Comparison of ENCODE assay signal across 27 cellular contexts in the genomic region with DNA sequence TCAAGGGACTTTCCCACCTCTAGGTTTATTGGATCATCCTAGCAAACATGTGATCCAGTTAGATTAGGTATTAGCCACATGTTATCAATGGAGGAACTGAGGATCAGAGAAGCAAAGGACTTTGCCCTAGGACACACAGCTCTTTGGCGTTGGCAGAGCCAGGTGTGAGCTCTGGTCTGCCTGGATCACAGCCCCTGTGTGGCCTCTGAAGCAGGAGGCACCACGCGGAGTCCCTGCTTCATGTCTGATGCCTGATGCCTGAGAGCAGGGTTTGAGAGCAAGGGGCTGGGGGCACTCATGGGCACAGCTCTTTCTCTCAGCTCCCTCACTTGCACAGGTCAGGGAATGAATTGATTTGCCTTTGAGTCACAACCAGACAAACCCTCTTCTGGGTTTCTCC.
"Had no signal": no experiment of that assay in that cellular context is flagged by ENCODE, and none has a peak within 500 bp of the region (broad histone marks: within the 10 kb centered on the region; RNA-seq: fewer than 3 reads in every experiment).

No MANE protein-coding gene starts in this region.

- H3K4me1 Mint-ChIP-seq: stimulated activated memory B cell treated with anti-CD40 and anti-IgM and Interleukin-4, amounts not matched to agents 10 μg/mL and 1 μg/mL and 100 μg/mL, for 72 hours had no signal

- H3K4me3 Mint-ChIP-seq: mesothelial cell of epicardium; naive B cell; stimulated activated memory B cell treated with anti-CD40 and anti-IgM and Interleukin-4, amounts not matched to agents 10 μg/mL and 1 μg/mL and 100 μg/mL, for 72 hours had no signal

- H3K4me2 ChIP-seq: smooth muscle cell had no signal

- H3K27ac ChIP-seq: left ventricle myocardium inferior, pancreas, prostate gland, sigmoid colon, stomach, testis, thyroid gland, transverse colon, uterus had no signal

- H3K9me3 ChIP-seq: left ventricle myocardium inferior, pancreas, prostate gland, sigmoid colon, stomach, testis, thyroid gland, transverse colon, uterus had no signal

- H3K27me3 ChIP-seq: pancreas, sigmoid colon, testis, thyroid gland, transverse colon, uterus had no signal

- DNase-seq: hippocampal formation; kidney glomerular epithelial cell; left ventricle myocardium inferior; mesendoderm; naive B cell; natural killer cell; pancreas; posterior cingulate gyrus; retina; right cardiac atrium; sigmoid colon; stimulated activated CD4-positive, alpha-beta T cell treated with anti-CD3 and anti-CD28 coated beads, Interleukin-1b, Interleukin-23, amount 100 ng/mL, for 48 hours; stimulated activated CD4-positive, alpha-beta T cell treated with anti-CD3 and anti-CD28 coated beads, Interleukin-2, amount 100 ng/mL, for 48 hours; stimulated activated CD4-positive, alpha-beta T cell treated with anti-CD3 and anti-CD28 coated beads, Interleukin-4, amount 100 ng/mL, for 4 hours; stimulated activated CD8-positive, alpha-beta memory T cell treated with anti-CD3 and anti-CD28 coated beads, Interleukin-4, amount 100 ng/mL, for 48 hours; stimulated activated naive CD4-positive, alpha-beta T cell treated with Interleukin-2 at 50 U/mL for 16 hours; stomach; testis; thyroid gland; transverse colon; uterus had no signal

- H3K4me3 ChIP-seq: left ventricle myocardium inferior, lung, pancreas, prostate gland, sigmoid colon, smooth muscle cell, stomach, testis, thyroid gland, transverse colon, uterus had no signal

- H3K27ac Mint-ChIP-seq: mesothelial cell of epicardium; naive B cell; stimulated activated memory B cell treated with anti-CD40 and anti-IgM and Interleukin-4, amounts not matched to agents 10 μg/mL and 1 μg/mL and 100 μg/mL, for 72 hours had no signal

- H3K4me1 ChIP-seq: left ventricle myocardium inferior, pancreas, prostate gland, sigmoid colon, stomach, testis, thyroid gland, transverse colon, uterus had no signal

- H3K36me3 ChIP-seq: left ventricle myocardium inferior, pancreas, prostate gland, sigmoid colon, stomach, thyroid gland, transverse colon, uterus had no signal

- ATAC-seq: natural killer cell; pancreas; right cardiac atrium; stimulated activated memory B cell treated with anti-CD40 and anti-IgM and Interleukin-4, amounts not matched to agents 10 μg/mL and 1 μg/mL and 100 μg/mL, for 72 hours had no signal

- H3K36me3 Mint-ChIP-seq: mesothelial cell of epicardium; naive B cell; stimulated activated memory B cell treated with anti-CD40 and anti-IgM and Interleukin-4, amounts not matched to agents 10 μg/mL and 1 μg/mL and 100 μg/mL, for 72 hours had no signal

- H3K9me3 Mint-ChIP-seq: mesothelial cell of epicardium, natural killer cell had no signal

- FAIRE-seq: keratinocyte, pancreas had no signal
